17 cellular contexts compared by ENCODE assay signal in the genomic region with DNA sequence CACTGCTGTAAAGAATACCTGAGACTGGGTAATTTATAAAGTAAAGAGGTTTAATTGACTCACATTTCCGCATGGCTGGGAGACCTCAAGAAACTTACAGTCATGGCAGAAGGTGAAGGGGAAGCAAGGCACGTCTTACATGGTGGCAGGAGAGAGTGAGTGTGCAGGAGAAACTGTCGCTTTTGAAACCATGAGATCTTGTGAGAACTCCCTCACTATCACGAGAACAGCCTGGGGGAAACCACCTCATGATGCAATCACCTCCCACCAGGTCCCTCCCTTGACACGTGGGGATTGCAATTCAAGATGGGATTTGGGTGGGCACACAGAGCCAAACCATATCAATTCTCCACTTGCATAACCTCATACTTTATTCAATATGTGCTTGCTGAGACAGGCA.
DNase-seq lines count a peak whose midpoint lies in the region; ATAC-seq, FAIRE-seq and TF ChIP-seq lines count a peak whose summit lies in the region.
"Had no signal": no experiment of that assay in that cellular context is flagged by ENCODE, and none has a peak within 500 bp of the region (broad histone marks: within the 10 kb centered on the region; RNA-seq: fewer than 3 reads in every experiment).

No MANE protein-coding gene starts in this region.

- TF ChIP-seq POLR2A in K562 (conservative IDR thresholded peaks at IDR 0.05), result no peak

- TF ChIP-seq CTCF in GM23338 (conservative IDR thresholded peaks at IDR 0.05; ENCODE audit: low read depth in 2 of 2) (no peak), K562 (IDR thresholded peaks at IDR 0.05 in 2 of 3, conservative IDR thresholded peaks at IDR 0.05 in 1 of 3; ENCODE audit: insufficient read depth in 2 of 3, low read depth in 1 of 3, low read length in 3 of 3) (no peak)

- H3K36me3 ChIP-seq in GM23338 (ENCODE audit: insufficient read depth), result no peaks in the 10 kb centered on the region
- no peaks in the 10 kb centered on the region for H3K36me3 ChIP-seq in K562 (ENCODE audit: control insufficient read depth, insufficient read depth, low read length)
- H3K36me3 ChIP-seq: BLaER1 treated with 17β-estradiol and CSF1 and Interleukin-3, amounts not matched to agents 10 nM and 100 nM had no signal

- in situ Hi-C loops in K562 (cut with MboI), result loop anchor here (25.0 kb wide), 2 partner anchors 960 to 1960 kb away; no protein-coding TSS in a partner anchor

- H3K79me2 ChIP-seq in GM23338 (replicated peaks; ENCODE audit: insufficient read depth), result no peaks in the 10 kb centered on the region
- no peaks in the 10 kb centered on the region for H3K79me2 ChIP-seq in K562 (ENCODE audit: control insufficient read depth, insufficient read depth, low read length)

- H3K9me3 Mint-ChIP-seq in activated naive CD4-positive, alpha-beta T cell treated with anti-CD3 and anti-CD28 coated beads, Interleukin-2, amount 50 U/mL, for 72 hours, result no peaks in the 10 kb centered on the region
- no peaks in the 10 kb centered on the region; the same call in 2 of the 3 replicates for H3K9me3 Mint-ChIP-seq in GM23338
- H3K9me3 Mint-ChIP-seq: H9 had no signal

- H3K4me3 Mint-ChIP-seq in GM23338, result no peak overlapping the region
- H3K4me3 Mint-ChIP-seq: CD4-positive, CD25-positive, alpha-beta regulatory T cell; H9 had no signal

- TF ChIP-seq EP300 in K562 (IDR thresholded peaks at IDR 0.05; ENCODE audit: low read length), result no peak

- H4K20me1 ChIP-seq in GM23338 (replicated peaks; ENCODE audit: insufficient read depth) (no peaks in the 10 kb centered on the region), K562 (replicated peaks; ENCODE audit: control insufficient read depth, insufficient read depth, low read length) (no peaks in the 10 kb centered on the region)
- H4K20me1 ChIP-seq: BLaER1 treated with 17β-estradiol and CSF1 and Interleukin-3, amounts not matched to agents 10 nM and 100 nM had no signal

- no peak overlapping the region for H3K27ac Mint-ChIP-seq in activated naive CD4-positive, alpha-beta T cell treated with anti-CD3 and anti-CD28 coated beads, Interleukin-2, amount 50 U/mL, for 72 hours
- no peak overlapping the region for H3K27ac Mint-ChIP-seq in GM23338
- H3K27ac Mint-ChIP-seq: CD4-positive, CD25-positive, alpha-beta regulatory T cell; H9 had no signal

- no TSS peak for BruUV-seq in K562 (replicated peaks; lab: Mats Ljungman, UMichigan)

- no peak for FAIRE-seq in K562 (lab: Jason Lieb, UNC)
- FAIRE-seq: GM12878, GM18507 had no signal

- POLR2A ChIA-PET in K562 (lab: Yijun Ruan, JAX), result no interaction called here

- H3K4me2 ChIP-seq in GM23338, result no peak overlapping the region
- H3K4me2 ChIP-seq in K562 (ENCODE audit: insufficient read depth, low read length), result no peak overlapping the region
- H3K4me2 ChIP-seq: BLaER1 treated with 17β-estradiol and CSF1 and Interleukin-3, amounts not matched to agents 10 nM and 100 nM had no signal

- no peaks in the 10 kb centered on the region for H3K4me1 ChIP-seq in GM23338 (ENCODE audit: insufficient read depth)
- H3K4me1 ChIP-seq in K562 (replicated peaks in 1 of 2; ENCODE audit: control insufficient read depth in 2 of 2, insufficient read depth in 2 of 2, low read length in 2 of 2), result no peaks in the 10 kb centered on the region

- no peaks in the 10 kb centered on the region for H3K9me3 ChIP-seq in K562 (replicated peaks; ENCODE audit: control insufficient read depth, insufficient read depth, low read depth, low read length)

- no peak for TF ChIP-seq RAD21 in K562 (CRISPR knock-in tag; conservative IDR thresholded peaks at IDR 0.05 in 1 of 2, IDR thresholded peaks at IDR 0.05 in 1 of 2)

- H3K27me3 ChIP-seq in GM23338 (ENCODE audit: insufficient read depth), result no peaks in the 10 kb centered on the region
- H3K27me3 ChIP-seq in K562 (ENCODE audit: control insufficient read depth in 2 of 2, insufficient read depth in 2 of 2, low read length in 2 of 2), result no peaks in the 10 kb centered on the region
- H3K27me3 ChIP-seq: BLaER1 treated with 17β-estradiol and CSF1 and Interleukin-3, amounts not matched to agents 10 nM and 100 nM had no signal

- 5% methylated on average over 5 of the region's 5 CpGs for WGBS in K562 (ENCODE audit: insufficient coverage, low coverage, missing lambda C conversion rate)

- DNase-seq in activated CD4-positive, alpha-beta T cell treated with anti-CD3 and anti-CD28 coated beads for 48 hours, result peak; percentile 21
- DNase-seq in activated CD4-positive, alpha-beta T cell treated with anti-CD3 and anti-CD28 coated beads for 1 hour, result no peak
- no peak for DNase-seq in activated naive CD4-positive, alpha-beta T cell treated with anti-CD3 and anti-CD28 coated beads, Interleukin-2, amount 50 U/mL, for 72 hours (ENCODE audit: low spot score in 2 of 2)
- no peak for DNase-seq in activated naive CD4-positive, alpha-beta T cell (lab: John Stamatoyannopoulos, UW)
- no peak for DNase-seq in GM23338 (ENCODE audit: low spot score)
- no peak for DNase-seq in K562 (ENCODE audit: extremely low read depth in 1 of 4, low spot score in 3 of 4)
- no peak for DNase-seq in COLO829 (ENCODE audit: low spot score)
- DNase-seq: 8988T; Calu3; CD4-positive, CD25-positive, alpha-beta regulatory T cell; DMS 273 treated with DMSO at 0.1 percent for 48 hours; GM23248 had no signal

- H3K27me3 Mint-ChIP-seq in GM23338 (ENCODE audit: insufficient read depth, low read depth, poor library complexity), result peaks cover 3% of the 10 kb centered on the region

- peak; percentile 43 to 70 for ATAC-seq in activated naive CD4-positive, alpha-beta T cell treated with anti-CD3 and anti-CD28 coated beads, Interleukin-2, amount 50 U/mL, for 72 hours
- ATAC-seq in GM23338 (no peak), K562 (no peak), GM21360 (IDR thresholded peaks at IDR 0.05; ENCODE audit: unreplicated experiment) (no peak)
- ATAC-seq: GM12878 had no signal

- CTCF ChIA-PET in K562 (lab: Yijun Ruan, JAX; ENCODE audit: low intra/inter-chr PET ratio), result no interaction called here

- no peaks in the 10 kb centered on the region for H3K36me3 Mint-ChIP-seq in activated naive CD4-positive, alpha-beta T cell treated with anti-CD3 and anti-CD28 coated beads, Interleukin-2, amount 50 U/mL, for 72 hours
- H3K36me3 Mint-ChIP-seq in GM23338 (ENCODE audit: low read depth), result no peaks in the 10 kb centered on the region
- H3K36me3 Mint-ChIP-seq: CD4-positive, CD25-positive, alpha-beta regulatory T cell had no signal

- no peaks in the 10 kb centered on the region for H3F3A ChIP-seq in GM23338 (replicated peaks; ENCODE audit: low read depth)

- intact Hi-C loops in K562 (cut with micrococcal nuclease), result no loop called here

- peak overlapping the region; percentile 38; the same call in 1 of the 2 replicates for H2AFZ ChIP-seq in GM23338
- no peak overlapping the region for H2AFZ ChIP-seq in K562 (ENCODE audit: low read depth, low read length)
- H2AFZ ChIP-seq: GM23248 had no signal

- H3K4me3 ChIP-seq in GM23338, result no peak overlapping the region
- no peak overlapping the region for H3K4me3 ChIP-seq in K562
- H3K4me3 ChIP-seq: BLaER1 treated with 17β-estradiol and CSF1 and Interleukin-3, amounts not matched to agents 10 nM and 100 nM; GM12878; GM23248 had no signal

- H3K9ac ChIP-seq in K562 (ENCODE audit: insufficient read depth in 1 of 2, low read depth in 2 of 2, low read length in 2 of 2), result no peak overlapping the region
- H3K9ac ChIP-seq: BLaER1 treated with 17β-estradiol and CSF1 and Interleukin-3, amounts not matched to agents 10 nM and 100 nM; GM23248 had no signal

- H3K9me2 ChIP-seq in GM23338 (ENCODE audit: insufficient read depth), result no peaks in the 10 kb centered on the region

- H3K4me1 Mint-ChIP-seq in GM23338, result no peaks in the 10 kb centered on the region
- H3K4me1 Mint-ChIP-seq: CD4-positive, CD25-positive, alpha-beta regulatory T cell; H9 had no signal

- H3K27ac ChIP-seq in GM23338 (ENCODE audit: low read depth), result no peak overlapping the region
- no peak overlapping the region for H3K27ac ChIP-seq in K562 (ENCODE audit: extremely low read depth, low read depth, low read length)
- H3K27ac ChIP-seq: BLaER1 treated with 17β-estradiol and CSF1 and Interleukin-3, amounts not matched to agents 10 nM and 100 nM; GM23248 had no signal

- no peaks in the 10 kb centered on the region for H3K9me1 ChIP-seq in K562 (ENCODE audit: control insufficient read depth, insufficient read depth, low read length)

TF ChIP-seq in GM23338, 12 proteins besides CTCF, POLR2A, EP300 and RAD21 (continues in another document):
- no peak for TF ChIP-seq JUNB (IDR thresholded peaks at IDR 0.05; ENCODE audit: unreplicated experiment)

TF ChIP-seq in K562, 482 proteins besides CTCF, POLR2A, EP300 and RAD21:
- TF ChIP-seq ZNF431 (CRISPR knock-in tag; IDR thresholded peaks at IDR 0.05), result peak; percentile 81
- TF ChIP-seq SMARCB1 (IDR thresholded peaks at IDR 0.05; ENCODE audit: insufficient read length, low read depth), result no peak
- TF ChIP-seq TAF7 (tag; IDR thresholded peaks at IDR 0.05), result no peak
- no peak for TF ChIP-seq FOXA3 (CRISPR knock-in tag; conservative IDR thresholded peaks at IDR 0.05 in 1 of 2, IDR thresholded peaks at IDR 0.05 in 1 of 2)
- no peak for TF ChIP-seq ZNF589 (CRISPR knock-in tag; IDR thresholded peaks at IDR 0.05; ENCODE audit: low read depth)
- TF ChIP-seq ZNF644 (tag; IDR thresholded peaks at IDR 0.05; ENCODE audit: low read depth), result no peak
- TF ChIP-seq ZNF76 (CRISPR knock-in tag; IDR thresholded peaks at IDR 0.05; ENCODE audit: borderline replicate concordance), result no peak
- no peak for TF ChIP-seq BRF1 (IDR thresholded peaks at IDR 0.05; ENCODE audit: borderline replicate concordance, extremely low read depth, insufficient read length)
- TF ChIP-seq KLF1 (tag; IDR thresholded peaks at IDR 0.05), result no peak

Comparison
In these comparisons a context has a peak if more than half of its experiments do, and no peak if none do; other contexts are left out.
1. ATAC-seq: peak in activated naive CD4-positive, alpha-beta T cell treated with anti-CD3 and anti-CD28 coated beads, Interleukin-2, amount 50 U/mL, for 72 hours (2 of 2); none in GM23338 (single experiment), K562 (single experiment) and GM21360 (single experiment).